In the genomic region with DNA sequence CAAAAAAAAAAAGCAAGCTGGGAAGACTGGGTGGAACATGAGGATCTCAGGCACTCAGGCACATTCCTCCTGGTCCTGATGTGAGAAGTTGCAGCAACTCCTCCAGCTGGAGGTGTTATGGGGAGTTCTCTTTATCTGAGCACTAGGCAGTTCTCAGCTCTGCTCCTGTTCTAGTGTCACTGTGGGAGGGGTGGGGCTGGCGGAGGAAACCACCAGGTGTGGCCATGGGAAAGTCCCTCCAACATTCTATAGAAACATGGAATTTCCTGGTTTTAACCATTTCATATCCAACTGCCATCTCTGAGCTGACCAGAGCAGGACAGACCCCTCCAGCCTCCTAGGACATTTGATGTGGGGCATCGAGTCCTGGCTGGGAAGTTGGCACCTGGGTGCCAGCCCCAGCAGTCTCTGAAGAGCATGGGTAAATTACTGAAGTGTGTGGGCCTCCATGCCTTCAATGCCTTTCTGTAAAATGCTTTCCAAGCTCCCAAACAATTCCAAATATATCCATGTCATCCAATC, we compare ENCODE assay signal across 9 cellular contexts. TPM values are rescaled to one million over a fixed set of nuclear protein-coding genes. Genes with fewer than 3 reads are reported as not detected.
DNase-seq lines count a peak whose midpoint lies in the region; ATAC-seq and TF ChIP-seq lines count a peak whose summit lies in the region.
"Had no signal": no experiment of that assay in that cellular context is flagged by ENCODE, and none has a peak within 500 bp of the region (broad histone marks: within the 10 kb centered on the region; RNA-seq: fewer than 3 reads in every experiment).

No MANE protein-coding gene starts in this region.

- peak overlapping the region; percentile 96 for H3K4me3 ChIP-seq in CD8-positive, alpha-beta memory T cell (ENCODE audit: low read length)
- peak overlapping the region in 1 of 2 donors; percentile 72 for H3K4me3 ChIP-seq in left lung

- H3K9me3 Mint-ChIP-seq in CD8-positive, alpha-beta memory T cell = no peaks in the 10 kb centered on the region
- no peaks in the 10 kb centered on the region for H3K9me3 Mint-ChIP-seq in activated naive CD8-positive, alpha-beta T cell treated with anti-CD3 and anti-CD28 coated beads, Interleukin-2, amount 10 ng/mL, durations not matched to agents 7 days and 5 days
- no peaks in the 10 kb centered on the region for H3K9me3 Mint-ChIP-seq in natural killer cell

- H3K27ac Mint-ChIP-seq in CD8-positive, alpha-beta memory T cell = peak overlapping the region; percentile 41 to 96 (median 90)
- peak overlapping the region; percentile 98 for H3K27ac Mint-ChIP-seq in activated naive CD8-positive, alpha-beta T cell treated with anti-CD3 and anti-CD28 coated beads, Interleukin-2, amount 10 ng/mL, durations not matched to agents 7 days and 5 days
- peak overlapping the region in 1 of 2 donors; percentile 91 for H3K27ac Mint-ChIP-seq in natural killer cell

- H3K27ac ChIP-seq in CD8-positive, alpha-beta memory T cell (ENCODE audit: low read depth, low read length) = no peak overlapping the region
- H3K27ac ChIP-seq in left lung = peak overlapping the region in 1 of 2 donors; percentile 76

- peak overlapping the region; percentile 89 to 97 (median 93) for H3K4me3 Mint-ChIP-seq in CD8-positive, alpha-beta memory T cell
- H3K4me3 Mint-ChIP-seq in activated naive CD8-positive, alpha-beta T cell treated with anti-CD3 and anti-CD28 coated beads, Interleukin-2, amount 10 ng/mL, durations not matched to agents 7 days and 5 days = peak overlapping the region; percentile 95
- H3K4me3 Mint-ChIP-seq in natural killer cell = peak overlapping the region; percentile 63

- DNase-seq in CD8-positive, alpha-beta memory T cell = peak in 2 of 5 donors; percentile 11 to 13
- DNase-seq in NAMALWA (ENCODE audit: low spot score) (peak; percentile 17), natural killer cell (no peak), NCI-H2196 (lab: John Stamatoyannopoulos, UW; ENCODE audit: unreplicated experiment) (no peak), GM03348 (ENCODE audit: low spot score) (no peak), left lung (no peak)
- no peak for DNase-seq in activated naive CD8-positive, alpha-beta T cell treated with anti-CD3 and anti-CD28 coated beads, Interleukin-2, amount 10 ng/mL, durations not matched to agents 7 days and 5 days
- DNase-seq in activated CD8-positive, alpha-beta memory T cell treated with anti-CD3 and anti-CD28 coated beads for 24 hours = no peak
- DNase-seq: NCI-H1105 had no signal

- POLR2A ChIA-PET in CD8-positive, alpha-beta memory T cell (lab: Charles Lee) = interaction anchor here (1.4 to 2.0 kb wide), 4 partner anchors 10 to 143 kb away, joined by 3 to 11 read pairs (median 4); a partner anchor contains a TSS
- POLR2A ChIA-PET in activated naive CD8-positive, alpha-beta T cell treated with anti-CD3 and anti-CD28 coated beads, Interleukin-2, amount 10 ng/mL, durations not matched to agents 7 days and 5 days (lab: Charles Lee) = interaction anchor here (1.1 to 2.6 kb wide), 8 partner anchors 10 to 99 kb away, joined by 3 to 11 read pairs (median 5); a partner anchor contains a TSS

- no peaks in the 10 kb centered on the region for H3K27me3 Mint-ChIP-seq in CD8-positive, alpha-beta memory T cell
- no peaks in the 10 kb centered on the region for H3K27me3 Mint-ChIP-seq in activated naive CD8-positive, alpha-beta T cell treated with anti-CD3 and anti-CD28 coated beads, Interleukin-2, amount 10 ng/mL, durations not matched to agents 7 days and 5 days
- peaks cover 6 to 8% of the 10 kb centered on the region in 2 donors for H3K27me3 Mint-ChIP-seq in natural killer cell (ENCODE audit: low read depth in 2 of 2)

- no peak for TF ChIP-seq CTCF in natural killer cell (IDR thresholded peaks at IDR 0.05)
- no peak for TF ChIP-seq CTCF in left lung (IDR thresholded peaks at IDR 0.05)

- CTCF ChIA-PET in CD8-positive, alpha-beta memory T cell (lab: Charles Lee) = interaction anchor here (0.5 to 3.6 kb wide), 10 partner anchors 9 to 771 kb away, joined by 3 to 50 read pairs (median 7); a partner anchor contains a TSS

- H3K9me3 ChIP-seq in CD8-positive, alpha-beta memory T cell (ENCODE audit: low read length) = no peaks in the 10 kb centered on the region
- no peaks in the 10 kb centered on the region for H3K9me3 ChIP-seq in left lung

- H3K4me1 ChIP-seq in CD8-positive, alpha-beta memory T cell (ENCODE audit: insufficient read depth, low read length) = peaks cover 79% of the 10 kb centered on the region
- H3K4me1 ChIP-seq in left lung = peaks cover 25 to 83% of the 10 kb centered on the region in 2 donors

- H3K36me3 ChIP-seq in CD8-positive, alpha-beta memory T cell (ENCODE audit: insufficient read depth, low read length) = peaks cover 10% of the 10 kb centered on the region
- H3K36me3 ChIP-seq in left lung = peaks cover 0 to 8% of the 10 kb centered on the region in 2 donors

- peaks cover 72 to 92% (median 75%) of the 10 kb centered on the region in 3 donors for H3K4me1 Mint-ChIP-seq in CD8-positive, alpha-beta memory T cell
- H3K4me1 Mint-ChIP-seq in activated naive CD8-positive, alpha-beta T cell treated with anti-CD3 and anti-CD28 coated beads, Interleukin-2, amount 10 ng/mL, durations not matched to agents 7 days and 5 days = peaks cover 78% of the 10 kb centered on the region
- peaks cover 32 to 49% of the 10 kb centered on the region in 2 donors for H3K4me1 Mint-ChIP-seq in natural killer cell

- intact Hi-C loops in natural killer cell (cut with micrococcal nuclease) = no loop called here
- intact Hi-C loops in left lung (cut with DNase I) = no loop called here

- peaks cover 0 to 36% (median 0%) of the 10 kb centered on the region in 3 donors for H3K36me3 Mint-ChIP-seq in CD8-positive, alpha-beta memory T cell
- peaks cover 18% of the 10 kb centered on the region for H3K36me3 Mint-ChIP-seq in activated naive CD8-positive, alpha-beta T cell treated with anti-CD3 and anti-CD28 coated beads, Interleukin-2, amount 10 ng/mL, durations not matched to agents 7 days and 5 days
- H3K36me3 Mint-ChIP-seq in natural killer cell = no peaks in the 10 kb centered on the region

- H3K27me3 ChIP-seq in CD8-positive, alpha-beta memory T cell (ENCODE audit: insufficient read depth, low read length, poor library complexity, severe bottlenecking) = no peaks in the 10 kb centered on the region
- no peaks in the 10 kb centered on the region for H3K27me3 ChIP-seq in left lung

- ATAC-seq in activated naive CD8-positive, alpha-beta T cell treated with anti-CD3 and anti-CD28 coated beads, Interleukin-2, amount 10 ng/mL, durations not matched to agents 7 days and 5 days (ENCODE audit: low read depth) = no peak
- ATAC-seq in natural killer cell (no peak), left lung (no peak)

RNA-seq across cellular contexts. Expression of a gene that starts 0.8 kb away (rescaled TPM):
- total RNA-seq in CD8-positive, alpha-beta memory T cell = 10 to 100 TPM; 17.1 to 18.4 TPM
- 46.6 TPM for polyA plus RNA-seq in CD8-positive, alpha-beta memory T cell
- total RNA-seq in activated naive CD8-positive, alpha-beta T cell treated with anti-CD3 and anti-CD28 coated beads, Interleukin-2, amount 10 ng/mL, durations not matched to agents 7 days and 5 days = 10 to 100 TPM; 83.5 to 84.0 TPM
- total RNA-seq in natural killer cell (10 to 100 TPM; 31.6 to 34.6 (median 32.2) TPM), left lung (10 to 100 TPM in 1 of 2 donors, 1 to 10 TPM in 1; 8.7 to 17.8 TPM)

RNA-seq across cellular contexts. Expression of a gene that starts 37.9 kb away (rescaled TPM):
- total RNA-seq in CD8-positive, alpha-beta memory T cell = 100 to 1,000 TPM; 163 to 165 TPM
- 329 TPM for polyA plus RNA-seq in CD8-positive, alpha-beta memory T cell
- 100 to 1,000 TPM; 211 TPM for total RNA-seq in activated naive CD8-positive, alpha-beta T cell treated with anti-CD3 and anti-CD28 coated beads, Interleukin-2, amount 10 ng/mL, durations not matched to agents 7 days and 5 days
- total RNA-seq in natural killer cell (100 to 1,000 TPM; 231 to 333 (median 279) TPM), left lung (10 to 100 TPM; 26.5 to 40.9 TPM)
